12 cellular contexts compared by ENCODE assay signal in the genomic region with DNA sequence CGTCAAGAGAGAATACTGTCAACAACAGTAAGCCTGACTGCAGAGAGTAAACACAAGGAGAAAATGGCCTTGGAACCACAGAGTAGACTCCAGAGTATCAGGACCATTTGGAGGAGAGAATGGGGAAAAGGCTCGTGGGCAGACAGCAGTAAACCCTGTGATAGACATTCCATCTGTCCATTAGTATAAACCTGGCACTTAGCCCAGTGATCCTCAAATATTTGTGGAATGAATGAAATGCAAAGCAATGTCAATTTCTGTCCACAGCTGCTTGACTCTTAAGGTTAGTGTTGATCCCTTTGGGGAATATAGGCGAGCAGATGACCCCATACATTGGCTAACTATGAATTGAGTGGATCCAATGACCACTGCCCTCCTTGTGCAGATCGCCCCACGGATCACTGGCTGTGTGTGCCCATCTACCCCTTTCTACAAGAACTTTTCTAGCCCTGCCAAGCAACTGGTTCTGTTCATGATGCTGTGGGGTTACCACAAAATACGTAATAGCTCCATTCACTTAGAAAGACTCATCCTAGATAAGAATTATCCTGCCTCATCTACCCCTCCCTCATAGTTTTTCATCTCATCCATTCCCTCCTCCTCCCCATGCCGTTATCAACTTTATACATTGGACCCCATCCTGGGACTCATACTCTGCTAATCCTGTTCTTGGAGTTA.
DNase-seq lines count a peak whose midpoint lies in the region; ATAC-seq and TF ChIP-seq lines count a peak whose summit lies in the region.
"Had no signal": no experiment of that assay in that cellular context is flagged by ENCODE, and none has a peak within 500 bp of the region (broad histone marks: within the 10 kb centered on the region; RNA-seq: fewer than 3 reads in every experiment).

No MANE protein-coding gene starts in this region.

- no peak for ATAC-seq in left colon
- ATAC-seq: left ventricle myocardium superior had no signal

- peaks cover 25% of the 10 kb centered on the region for H3K4me1 ChIP-seq in osteoblast (ENCODE audit: insufficient read depth, low read length)

- H3K9me3 ChIP-seq in osteoblast (ENCODE audit: low read depth, low read length) = no peaks in the 10 kb centered on the region

- no peaks in the 10 kb centered on the region for H3K79me2 ChIP-seq in osteoblast (ENCODE audit: insufficient read depth, low read length)

- H3K4me2 ChIP-seq in osteoblast (ENCODE audit: insufficient read depth, low read length) = peak overlapping the region; percentile 3

- DNase-seq in Daoy (ENCODE audit: low read depth) (peak; percentile 9), NCI-H226 (peak; percentile 91), dermis blood vessel endothelial cell (peak; percentile 39), osteoblast (ENCODE audit: insufficient read length, low spot score, missing footprints) (peak; percentile 58), SK-N-DZ (ENCODE audit: low spot score) (no peak), NOMO-1 (lab: John Stamatoyannopoulos, UW; ENCODE audit: unreplicated experiment in 2 of 2) (no peak), left colon (no peak)
- DNase-seq: left ventricle myocardium superior; occipital lobe; stimulated activated CD4-positive, alpha-beta T cell treated with anti-CD3 and anti-CD28 coated beads, Interleukin-2, amount 100 ng/mL, for 48 hours; T-helper 2 cell had no signal

- no peaks in the 10 kb centered on the region for H3K36me3 ChIP-seq in osteoblast (ENCODE audit: insufficient read depth, low read length)

- no peaks in the 10 kb centered on the region for H4K20me1 ChIP-seq in osteoblast (ENCODE audit: insufficient read depth, low read length)

- H3K27ac ChIP-seq in osteoblast (ENCODE audit: low read depth, low read length) = peak overlapping the region; percentile 78
- H3K27ac ChIP-seq: epithelial cell of prostate had no signal

- H2AFZ ChIP-seq in osteoblast (ENCODE audit: low read length) = no peak overlapping the region

- TF ChIP-seq CTCF in osteoblast (IDR thresholded peaks at IDR 0.05; ENCODE audit: extremely low read depth, low read depth, low read length) = no peak

- H3K27me3 ChIP-seq in osteoblast (ENCODE audit: insufficient read depth, low read length) = no peaks in the 10 kb centered on the region

- H3K4me3 ChIP-seq in osteoblast (ENCODE audit: insufficient read depth, low read length) = no peak overlapping the region

- intact Hi-C loops in left colon (cut with DNase I, micrococcal nuclease) = no loop called here

Comparison
In these comparisons a context has a peak if more than half of its experiments do, and no peak if none do; other contexts are left out.
1. DNase-seq: peak in Daoy (single experiment), NCI-H226 (single experiment), dermis blood vessel endothelial cell (single experiment) and osteoblast (single experiment); none in SK-N-DZ (single experiment), NOMO-1 (0 of 2) and left colon (0 of 2).